28 cellular contexts compared by ENCODE assay signal in genomic region chr2:78982638-78983330, GRCh38. TPM values are rescaled to one million over a fixed set of nuclear protein-coding genes. Genes with fewer than 3 reads are reported as not detected.
"Had no signal": no experiment of that assay in that cellular context is flagged by ENCODE, and none has a peak within 500 bp of the region (broad histone marks: within the 10 kb centered on the region; RNA-seq: fewer than 3 reads in every experiment).

No MANE protein-coding gene starts in this region.

- H3K9me3 Mint-ChIP-seq: activated CD4-positive, alpha-beta T cell treated with anti-CD3 and anti-CD28 coated beads, Interleukin-2, amount 10 ng/mL, durations not matched to agents 7 days and 5 days; brain had no signal

- H3K27ac ChIP-seq: KMS-11, SK-N-MC, VCaP had no signal

- H3K4me3 Mint-ChIP-seq: activated CD4-positive, alpha-beta memory T cell treated with anti-CD3 and anti-CD28 coated beads for 36 hours; activated CD4-positive, alpha-beta T cell treated with anti-CD3 and anti-CD28 coated beads, Interleukin-2, amount 10 ng/mL, durations not matched to agents 7 days and 5 days; activated naive CD4-positive, alpha-beta T cell treated with anti-CD3 and anti-CD28 coated beads for 36 hours; activated naive CD8-positive, alpha-beta T cell; activated T-cell treated with anti-CD3 and anti-CD28 coated beads, Interleukin-2, amount 50 U/mL, for 4 hours; brain; central memory CD8-positive, alpha-beta T cell; T-cell had no signal

- H3K27me3 Mint-ChIP-seq: activated CD4-positive, alpha-beta memory T cell treated with anti-CD3 and anti-CD28 coated beads for 36 hours; activated CD4-positive, alpha-beta T cell treated with anti-CD3 and anti-CD28 coated beads, Interleukin-2, amount 10 ng/mL, durations not matched to agents 7 days and 5 days; brain; central memory CD8-positive, alpha-beta T cell; T-cell had no signal

- H3K36me3 Mint-ChIP-seq: activated CD4-positive, alpha-beta memory T cell treated with anti-CD3 and anti-CD28 coated beads for 36 hours; activated naive CD8-positive, alpha-beta T cell; brain; T-cell had no signal

- H3K4me1 Mint-ChIP-seq: activated CD4-positive, alpha-beta T cell treated with anti-CD3 and anti-CD28 coated beads, Interleukin-2, amount 10 ng/mL, durations not matched to agents 7 days and 5 days; central memory CD8-positive, alpha-beta T cell; T-cell had no signal

- H3K9ac ChIP-seq: KMS-11 had no signal

- H3K4me3 ChIP-seq: MG63, SK-N-MC had no signal

- H3K9me3 ChIP-seq: MG63 had no signal

- H3K36me3 ChIP-seq: MG63 had no signal

- H3K27me3 ChIP-seq: MG63 had no signal

- DNase-seq: activated CD4-positive, alpha-beta memory T cell treated with anti-CD3 and anti-CD28 coated beads for 36 hours; activated CD4-positive, alpha-beta T cell treated with anti-CD3 and anti-CD28 coated beads, Interleukin-2, amount 10 ng/mL, durations not matched to agents 7 days and 5 days; activated CD4-positive, CD25-positive, alpha-beta regulatory T cell; activated CD8-positive, alpha-beta memory T cell treated with anti-CD3 and anti-CD28 coated beads for 24 hours; activated gamma-delta T cell; activated naive CD4-positive, alpha-beta T cell treated with anti-CD3 and anti-CD28 coated beads for 36 hours; activated T-cell treated with anti-CD3 and anti-CD28 coated beads, Interleukin-2, amount 50 U/mL, for 4 hours; amygdala; MG63; NCI-H1092; NCI-H1417; NCI-H1930; NCI-H2171; NCI-H2227 treated with DMSO at 0.1 percent for 48 hours; NCI-H526; NCI-H82; RPMI8226; T-cell; T1000 had no signal

- H3K27ac Mint-ChIP-seq: activated CD4-positive, alpha-beta memory T cell treated with anti-CD3 and anti-CD28 coated beads for 36 hours; activated CD4-positive, alpha-beta T cell treated with anti-CD3 and anti-CD28 coated beads, Interleukin-2, amount 10 ng/mL, durations not matched to agents 7 days and 5 days; activated naive CD4-positive, alpha-beta T cell treated with anti-CD3 and anti-CD28 coated beads for 36 hours; activated naive CD8-positive, alpha-beta T cell; brain; T-cell had no signal

- H3K4me2 ChIP-seq: KMS-11 had no signal

- ATAC-seq: activated T-cell treated with anti-CD3 and anti-CD28 coated beads, Interleukin-2, amount 50 U/mL, for 4 hours; Right ventricle myocardium inferior; T-cell had no signal

RNA-seq across cellular contexts. Expression of gene REG3G, which starts 42.7 kb away (rescaled TPM):
- total RNA-seq: activated CD4-positive, alpha-beta memory T cell treated with anti-CD3 and anti-CD28 coated beads for 36 hours; activated CD4-positive, alpha-beta T cell treated with anti-CD3 and anti-CD28 coated beads, Interleukin-2, amount 10 ng/mL, durations not matched to agents 7 days and 5 days; activated naive CD4-positive, alpha-beta T cell treated with anti-CD3 and anti-CD28 coated beads for 36 hours; astrocyte; NCI-H460; Right ventricle myocardium inferior had no signal
